In genomic region chr20:36584018-36584481, GRCh38 we compare ENCODE assay signal across 1 cellular context.
TF ChIP-seq lines count a peak whose summit lies in the region.

No MANE protein-coding gene starts in this region.

TF ChIP-seq in HEK293, 187 proteins besides CTCF, POLR2A, EP300 and RAD21 (continued from another document):
- TF ChIP-seq ZNF639 (tag by site-specific recombination; IDR thresholded peaks at IDR 0.05), result no peak
- TF ChIP-seq ZNF596 (tag by site-specific recombination; IDR thresholded peaks at IDR 0.05), result no peak
- no peak for TF ChIP-seq ZNF341 (tag by site-specific recombination; IDR thresholded peaks at IDR 0.05; ENCODE audit: low read depth)
- TF ChIP-seq SP7 (tag by site-specific recombination; IDR thresholded peaks at IDR 0.05), result no peak
- no peak for TF ChIP-seq ZNF112 (tag by site-specific recombination; IDR thresholded peaks at IDR 0.05)
- TF ChIP-seq PRDM6 (tag by site-specific recombination; IDR thresholded peaks at IDR 0.05), result no peak
- no peak for TF ChIP-seq ZFP41 (tag by site-specific recombination; IDR thresholded peaks at IDR 0.05; ENCODE audit: borderline replicate concordance)
- TF ChIP-seq ZNF707 (tag by site-specific recombination; IDR thresholded peaks at IDR 0.05), result no peak
- no peak for TF ChIP-seq GFI1B (tag by site-specific recombination; IDR thresholded peaks at IDR 0.05)
- no peak for TF ChIP-seq MZF1 (tag by site-specific recombination; IDR thresholded peaks at IDR 0.05; ENCODE audit: borderline replicate concordance)
